ENCODE assay signal across 8 cellular contexts in genomic region chr15:43826508-43827286, GRCh38. TPM values are rescaled to one million over a fixed set of nuclear protein-coding genes. Genes with fewer than 3 reads are reported as not detected.
DNase-seq lines count a peak whose midpoint lies in the region; ATAC-seq and TF ChIP-seq lines count a peak whose summit lies in the region.
"Not testable (repeated sequence)": the region's sequence is repeated elsewhere in the genome, so short reads cannot be mapped to it uniquely, and the experiment has no call there.

TSS of gene WDR76 (plus strand) at chr15:43827002. CDS start at chr15:43827033, 31 bp downstream.

- not testable (repeated sequence) for TF ChIP-seq CTCF in AG09319 (IDR thresholded peaks at IDR 0.05; ENCODE audit: low read depth, low read length); colonic mucosa (IDR thresholded peaks at IDR 0.05); kidney epithelial cell (IDR thresholded peaks at IDR 0.05; ENCODE audit: insufficient read depth, low read length, poor library complexity, severe bottlenecking)

- DNase-seq in AG09319 (ENCODE audit: extremely low read depth, low read depth) = peak; percentile 52
- peak; percentile 98 for DNase-seq in NCI-H69 (lab: John Stamatoyannopoulos, UW)
- DNase-seq in activated CD4-positive, alpha-beta T cell treated with anti-CD3 and anti-CD28 coated beads for 48 hours = peak; percentile 90
- DNase-seq in colonic mucosa = peak; percentile 88
- peak; percentile 44 for DNase-seq in kidney epithelial cell (ENCODE audit: low read depth)
- DNase-seq in stimulated activated CD4-positive, alpha-beta T cell treated with anti-CD3 and anti-CD28 coated beads, Interleukin-12 subunit alpha, Interleukin-12 subunit beta, amount 100 ng/mL, for 48 hours (ENCODE audit: low read depth in 2 of 3, low spot score in 1 of 3) = peak; percentile 69 to 84 (median 74)

- H3K4me3 ChIP-seq in colonic mucosa = peak within 1 kb of the TSS; percentile 49
- H3K4me3 ChIP-seq in kidney epithelial cell (ENCODE audit: low read depth, low read length) = peak within 1 kb of the TSS; percentile 57

- not testable (repeated sequence) for H3K27me3 ChIP-seq in colonic mucosa; kidney epithelial cell (ENCODE audit: control insufficient read depth, insufficient read depth, low read length)

- H3K9me3 ChIP-seq in colonic mucosa = not testable (repeated sequence)

- peak within 1 kb of the TSS; percentile 51 to 71 for H3K9ac ChIP-seq in colonic mucosa (ENCODE audit: low read depth in 2 of 2, low read length in 2 of 2)

- H3K36me3 ChIP-seq in colonic mucosa; kidney epithelial cell (ENCODE audit: control insufficient read depth, insufficient read depth, low read length): not testable (repeated sequence)

- peak within 1 kb of the TSS; percentile 53 for H3K27ac ChIP-seq in colonic mucosa

- intact Hi-C loops in colonic mucosa (cut with DNase I) = not testable (repeated sequence)

- ATAC-seq in GM19043 (IDR thresholded peaks at IDR 0.05; ENCODE audit: low read depth, unreplicated experiment) (peak; percentile 57), HG03565 (IDR thresholded peaks at IDR 0.05; ENCODE audit: unreplicated experiment) (peak; percentile 43)

- H3K4me1 ChIP-seq in colonic mucosa = peaks cover 14% of the 10 kb centered on the region

RNA-seq across cellular contexts. Expression of gene WDR76, which starts in this region (rescaled TPM):
- total RNA-seq in colonic mucosa (10 to 100 TPM in 1 of 2 donors, 1 to 10 TPM in 1; 6.8 to 20.7 TPM), kidney epithelial cell (2.1 and 4.5 TPM in 2 replicates)

Comparison
In these comparisons a context has a peak if more than half of its experiments do, and no peak if none do; other contexts are left out.
1. Peak in every context shown above with its lines: DNase-seq, ATAC-seq, H3K4me3 ChIP-seq and H3K27ac ChIP-seq.
2. DNase-seq: peak in every context shown above with its lines; median percentile 98 in NCI-H69; 90 in activated CD4-positive, alpha-beta T cell treated with anti-CD3 and anti-CD28 coated beads for 48 hours; 88 in colonic mucosa; 74 in stimulated activated CD4-positive, alpha-beta T cell treated with anti-CD3 and anti-CD28 coated beads, Interleukin-12 subunit alpha, Interleukin-12 subunit beta, amount 100 ng/mL, for 48 hours; 52 in AG09319; 44 in kidney epithelial cell.